In genomic region chr17:58658804-58659713, GRCh38 we compare ENCODE assay signal across 8 cellular contexts. TPM values are rescaled to one million over a fixed set of nuclear protein-coding genes. Genes with fewer than 3 reads are reported as not detected.
A peak's percentile ranks its signal among the peaks of the same experiment; 100 is the strongest.
DNase-seq lines count a peak whose midpoint lies in the region; ATAC-seq, FAIRE-seq and TF ChIP-seq lines count a peak whose summit lies in the region.

No MANE protein-coding gene starts in this region.

- H3K27me3 Mint-ChIP-seq in activated T-helper 17 cell treated with anti-CD3 and anti-CD28 coated beads, Interleukin-2, amount 50 U/mL, for 72 hours: no peaks in the 10 kb centered on the region
- H3K27me3 Mint-ChIP-seq in natural killer cell (ENCODE audit: low read depth in 2 of 2): peaks cover 0 to 3% of the 10 kb centered on the region in 2 donors
- peaks cover 9 to 12% of the 10 kb centered on the region in 2 donors for H3K27me3 Mint-ChIP-seq in stimulated activated naive B cell treated with anti-CD40 and anti-IgM and Interleukin-4, amounts not matched to agents 10 μg/mL and 1 μg/mL and 100 μg/mL, for 72 hours

- H3K36me3 ChIP-seq in KOPT-K1 (ENCODE audit: insufficient read depth, low read length): no peaks in the 10 kb centered on the region

- peak; percentile 63 for ATAC-seq in GM21619 (IDR thresholded peaks at IDR 0.05; ENCODE audit: unreplicated experiment)
- ATAC-seq in activated T-helper 17 cell treated with anti-CD3 and anti-CD28 coated beads, Interleukin-2, amount 50 U/mL, for 72 hours (replicated peaks): peak; percentile 89
- peak; percentile 76 to 90 (median 83) for ATAC-seq in natural killer cell
- peak; percentile 86 to 89 for ATAC-seq in stimulated activated naive B cell treated with anti-CD40 and anti-IgM and Interleukin-4, amounts not matched to agents 10 μg/mL and 1 μg/mL and 100 μg/mL, for 72 hours (replicated peaks)

- intact Hi-C loops in natural killer cell (cut with micrococcal nuclease): loop anchor here (1.0 kb wide), 3 partner anchors 28 to 141 kb away; partner anchors contain the start of genes RAD51C and TEX14

- peak overlapping the region; percentile 75 for H3K4me3 Mint-ChIP-seq in activated T-helper 17 cell treated with anti-CD3 and anti-CD28 coated beads, Interleukin-2, amount 50 U/mL, for 72 hours
- peak overlapping the region; percentile 89 for H3K4me3 Mint-ChIP-seq in natural killer cell
- peak overlapping the region; percentile 70 to 83 for H3K4me3 Mint-ChIP-seq in stimulated activated naive B cell treated with anti-CD40 and anti-IgM and Interleukin-4, amounts not matched to agents 10 μg/mL and 1 μg/mL and 100 μg/mL, for 72 hours

- peak overlapping the region; percentile 80 for H3K27ac ChIP-seq in KOPT-K1 (ENCODE audit: low read depth, low read length, poor library complexity, severe bottlenecking)

- no peak for FAIRE-seq in RCC 7860 (lab: Jason Lieb, UNC)

- H3K9me3 Mint-ChIP-seq in activated T-helper 17 cell treated with anti-CD3 and anti-CD28 coated beads, Interleukin-2, amount 50 U/mL, for 72 hours: no peaks in the 10 kb centered on the region
- H3K9me3 Mint-ChIP-seq in natural killer cell: no peaks in the 10 kb centered on the region
- no peaks in the 10 kb centered on the region for H3K9me3 Mint-ChIP-seq in stimulated activated naive B cell treated with anti-CD40 and anti-IgM and Interleukin-4, amounts not matched to agents 10 μg/mL and 1 μg/mL and 100 μg/mL, for 72 hours

- H3K36me3 Mint-ChIP-seq in activated T-helper 17 cell treated with anti-CD3 and anti-CD28 coated beads, Interleukin-2, amount 50 U/mL, for 72 hours (ENCODE audit: low read depth): peaks cover 11% of the 10 kb centered on the region
- no peaks in the 10 kb centered on the region for H3K36me3 Mint-ChIP-seq in natural killer cell
- H3K36me3 Mint-ChIP-seq in stimulated activated naive B cell treated with anti-CD40 and anti-IgM and Interleukin-4, amounts not matched to agents 10 μg/mL and 1 μg/mL and 100 μg/mL, for 72 hours: peaks cover 5 to 9% of the 10 kb centered on the region in 2 donors

- DNase-seq in DMS153 (lab: John Stamatoyannopoulos, UW) (peak; percentile 90), RCC 7860 (ENCODE audit: low spot score) (peak; percentile 91), fibroblast of pulmonary artery (ENCODE audit: low read depth) (peak; percentile 99), natural killer cell (peak; percentile 74)
- DNase-seq in stimulated activated naive B cell treated with anti-CD40 and anti-IgM and Interleukin-4, amounts not matched to agents 10 μg/mL and 1 μg/mL and 100 μg/mL, for 72 hours: peak; percentile 87

- peak overlapping the region; percentile 99 for H3K27ac Mint-ChIP-seq in activated T-helper 17 cell treated with anti-CD3 and anti-CD28 coated beads, Interleukin-2, amount 50 U/mL, for 72 hours
- peak overlapping the region; percentile 97 to 98 for H3K27ac Mint-ChIP-seq in natural killer cell
- H3K27ac Mint-ChIP-seq in stimulated activated naive B cell treated with anti-CD40 and anti-IgM and Interleukin-4, amounts not matched to agents 10 μg/mL and 1 μg/mL and 100 μg/mL, for 72 hours: peak overlapping the region; percentile 99

- TF ChIP-seq CTCF in fibroblast of pulmonary artery (IDR thresholded peaks at IDR 0.05; ENCODE audit: low read length, missing control alignments) (no peak), natural killer cell (IDR thresholded peaks at IDR 0.05) (no peak)

- no peaks in the 10 kb centered on the region for H3K9me3 ChIP-seq in KOPT-K1 (ENCODE audit: insufficient read depth, low read length, poor library complexity, severe bottlenecking)

- peaks cover 14% of the 10 kb centered on the region for H3K4me1 Mint-ChIP-seq in activated T-helper 17 cell treated with anti-CD3 and anti-CD28 coated beads, Interleukin-2, amount 50 U/mL, for 72 hours
- H3K4me1 Mint-ChIP-seq in natural killer cell: peaks cover 18% of the 10 kb centered on the region in 2 donors
- H3K4me1 Mint-ChIP-seq in stimulated activated naive B cell treated with anti-CD40 and anti-IgM and Interleukin-4, amounts not matched to agents 10 μg/mL and 1 μg/mL and 100 μg/mL, for 72 hours: peaks cover 10 to 21% of the 10 kb centered on the region in 2 donors

- H3K4me3 ChIP-seq in fibroblast of pulmonary artery (replicated peaks; ENCODE audit: low read depth, low read length): peak overlapping the region; percentile 50

RNA-seq across cellular contexts. Expression of gene TEX14, which starts 32.8 kb away (rescaled TPM):
- total RNA-seq in activated T-helper 17 cell treated with anti-CD3 and anti-CD28 coated beads, Interleukin-2, amount 50 U/mL, for 72 hours: under 1 TPM; 0.30 to 0.32 TPM
- 1 to 10 TPM in 1 of 3 donors, under 1 TPM in 2; 0.29 to 1.1 (median 0.89) TPM for total RNA-seq in natural killer cell

RNA-seq across cellular contexts. Expression of gene RAD51C, which starts 33.3 kb away (rescaled TPM):
- 100 to 1,000 TPM in 1 of 2 donors, 10 to 100 TPM in 1; 75.3 to 112 TPM for total RNA-seq in activated T-helper 17 cell treated with anti-CD3 and anti-CD28 coated beads, Interleukin-2, amount 50 U/mL, for 72 hours
- 10 to 100 TPM; 13.4 to 18.9 (median 17.1) TPM for total RNA-seq in natural killer cell

Comparison
In these comparisons a context has a peak if more than half of its experiments do, and no peak if none do; other contexts are left out.
1. Peak in every context shown above with its lines: DNase-seq, ATAC-seq, H3K4me3 ChIP-seq and H3K27ac ChIP-seq.